In genomic region chr2:206800501-206801416, GRCh38 we compare ENCODE assay signal across 8 cellular contexts. TPM values are rescaled to one million over a fixed set of nuclear protein-coding genes. Genes with fewer than 3 reads are reported as not detected.
DNase-seq lines count a peak whose midpoint lies in the region; ATAC-seq and TF ChIP-seq lines count a peak whose summit lies in the region.

No MANE protein-coding gene starts in this region.

- peak overlapping the region; percentile 62 for H3K4me3 Mint-ChIP-seq in T-helper 17 cell
- H3K4me3 Mint-ChIP-seq in immature natural killer cell, result peak overlapping the region; percentile 26 to 81 (median 67)

- H3K27ac Mint-ChIP-seq in T-helper 17 cell (no peak overlapping the region), immature natural killer cell (peak overlapping the region in 2 of 6 donors; percentile 21 to 49)

- ATAC-seq in T-helper 17 cell (peak; percentile 60), GM19397 (IDR thresholded peaks at IDR 0.05; ENCODE audit: unreplicated experiment) (no peak)

- H3K9me3 ChIP-seq in T-helper 17 cell (ENCODE audit: control insufficient read depth, low read length, poor library complexity, severe bottlenecking), result no peaks in the 10 kb centered on the region

- POLR2A ChIA-PET in HEK293T (lab: Yijun Ruan, JAX), result no interaction called here

- H3K4me1 Mint-ChIP-seq in T-helper 17 cell (peaks cover 11% of the 10 kb centered on the region), immature natural killer cell (peaks cover 9 to 10% of the 10 kb centered on the region in 2 donors)

- DNase-seq in GM04504 (ENCODE audit: low read depth) (peak; percentile 56), HEK293T (ENCODE audit: extremely low spot score) (peak; percentile 69), NCI-H1436 treated with DMSO at 0.1 percent for 48 hours (lab: John Stamatoyannopoulos, UW) (peak; percentile 26), T-helper 17 cell (peak in 1 of 3 donors; percentile 17), brain pericyte (ENCODE audit: low read depth, low spot score) (peak; percentile 53), immature natural killer cell (peak; percentile 26 to 39 (median 38)), smooth muscle cell of the brain vasculature (ENCODE audit: low read depth, low spot score) (peak; percentile 56)

- H3K9me3 Mint-ChIP-seq in immature natural killer cell, result no peaks in the 10 kb centered on the region

- H3K27me3 Mint-ChIP-seq in T-helper 17 cell (no peaks in the 10 kb centered on the region), immature natural killer cell (ENCODE audit: low read depth in 3 of 3) (peaks cover 0 to 2% (median 0%) of the 10 kb centered on the region in 3 donors)

- H3K36me3 Mint-ChIP-seq in T-helper 17 cell (ENCODE audit: low read depth) (no peaks in the 10 kb centered on the region), immature natural killer cell (peaks cover 0 to 4% (median 0%) of the 10 kb centered on the region in 3 donors)

- CTCF ChIA-PET in HEK293T (lab: Yijun Ruan, JAX), result interaction anchor here (0.7 to 1.7 kb wide), 4 partner anchors 106 to 824 kb away, joined by 3 to 9 read pairs (median 4); partner anchors contain the start of gene METTL21A

TF ChIP-seq in HEK293T, 16 proteins besides CTCF, POLR2A, EP300 and RAD21:
- TF ChIP-seq BHLHE40 (IDR thresholded peaks at IDR 0.05; ENCODE audit: borderline replicate concordance), result no peak
- TF ChIP-seq, protein P1, sequence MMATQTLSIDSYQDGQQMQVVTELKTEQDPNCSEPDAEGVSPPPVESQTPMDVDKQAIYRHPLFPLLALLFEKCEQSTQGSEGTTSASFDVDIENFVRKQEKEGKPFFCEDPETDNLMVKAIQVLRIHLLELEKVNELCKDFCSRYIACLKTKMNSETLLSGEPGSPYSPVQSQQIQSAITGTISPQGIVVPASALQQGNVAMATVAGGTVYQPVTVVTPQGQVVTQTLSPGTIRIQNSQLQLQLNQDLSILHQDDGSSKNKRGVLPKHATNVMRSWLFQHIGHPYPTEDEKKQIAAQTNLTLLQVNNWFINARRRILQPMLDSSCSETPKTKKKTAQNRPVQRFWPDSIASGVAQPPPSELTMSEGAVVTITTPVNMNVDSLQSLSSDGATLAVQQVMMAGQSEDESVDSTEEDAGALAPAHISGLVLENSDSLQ (IDR thresholded peaks at IDR 0.05), result no peak
- TF ChIP-seq LEF1 (IDR thresholded peaks at IDR 0.05; ENCODE audit: borderline replicate concordance), result no peak
- no peak for TF ChIP-seq CTBP1 (IDR thresholded peaks at IDR 0.05; ENCODE audit: borderline replicate concordance)
- no peak for TF ChIP-seq TARDBP (IDR thresholded peaks at IDR 0.05)
- TF ChIP-seq NFRKB (IDR thresholded peaks at IDR 0.05), result no peak

RNA-seq across cellular contexts. Expression of gene FASTKD2, which starts 35.4 kb away (rescaled TPM):
- 10 to 100 TPM; 21.0 to 27.8 TPM for total RNA-seq in T-helper 17 cell
- 10 to 100 TPM; 14.2 to 19.4 (median 18.5) TPM for polyA plus RNA-seq in immature natural killer cell

RNA-seq across cellular contexts. Expression of gene MDH1B, which starts 35.6 kb away (rescaled TPM):
- not detected for total RNA-seq in T-helper 17 cell
- not detected for polyA plus RNA-seq in immature natural killer cell
